1 cellular context compared by ENCODE assay signal in the genomic region with DNA sequence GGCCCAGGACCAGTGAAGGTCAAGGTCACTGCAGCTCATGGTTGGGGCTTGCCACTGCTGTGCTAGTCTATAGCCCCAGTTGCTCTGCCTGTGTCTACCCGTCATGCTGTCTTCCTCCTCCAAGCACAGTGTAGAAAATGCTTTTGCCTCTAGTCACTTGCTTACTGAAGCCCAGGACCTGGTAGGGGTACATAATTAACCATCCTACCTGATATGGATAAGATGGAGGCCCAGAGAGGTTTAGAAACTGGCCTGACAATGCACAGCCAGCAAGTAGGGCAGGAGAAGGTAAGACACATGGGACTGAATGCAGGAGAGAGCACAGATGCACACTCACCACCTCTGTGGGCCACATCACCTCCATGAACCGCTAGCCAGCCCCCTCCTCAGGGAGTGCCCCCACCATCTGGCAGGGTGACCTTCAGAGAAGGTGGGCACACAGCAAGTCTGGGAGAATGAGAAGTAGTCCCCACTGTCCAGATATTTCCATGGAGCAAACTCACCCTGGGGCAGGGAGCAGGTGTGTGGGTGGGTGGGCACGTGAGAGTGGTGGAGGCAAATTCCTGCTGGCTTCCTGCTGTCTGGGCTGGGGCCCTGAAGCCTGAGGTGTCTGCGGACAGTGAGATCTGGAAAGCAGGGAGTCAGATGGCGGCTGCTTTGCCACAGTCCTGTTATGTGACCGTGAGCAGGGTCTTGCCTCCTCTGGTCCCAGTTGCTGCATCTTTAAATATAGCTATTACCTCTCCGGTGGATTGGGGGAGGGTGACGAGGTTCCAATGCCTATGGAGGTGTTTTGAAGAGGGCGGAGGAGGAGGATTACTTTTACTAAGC.
TF ChIP-seq lines count a peak whose summit lies in the region.

No MANE protein-coding gene starts in this region.

TF ChIP-seq in HepG2, 621 proteins besides CTCF, POLR2A, EP300 and RAD21 (continued from another document and continues in another):
- TF ChIP-seq, protein P1, sequence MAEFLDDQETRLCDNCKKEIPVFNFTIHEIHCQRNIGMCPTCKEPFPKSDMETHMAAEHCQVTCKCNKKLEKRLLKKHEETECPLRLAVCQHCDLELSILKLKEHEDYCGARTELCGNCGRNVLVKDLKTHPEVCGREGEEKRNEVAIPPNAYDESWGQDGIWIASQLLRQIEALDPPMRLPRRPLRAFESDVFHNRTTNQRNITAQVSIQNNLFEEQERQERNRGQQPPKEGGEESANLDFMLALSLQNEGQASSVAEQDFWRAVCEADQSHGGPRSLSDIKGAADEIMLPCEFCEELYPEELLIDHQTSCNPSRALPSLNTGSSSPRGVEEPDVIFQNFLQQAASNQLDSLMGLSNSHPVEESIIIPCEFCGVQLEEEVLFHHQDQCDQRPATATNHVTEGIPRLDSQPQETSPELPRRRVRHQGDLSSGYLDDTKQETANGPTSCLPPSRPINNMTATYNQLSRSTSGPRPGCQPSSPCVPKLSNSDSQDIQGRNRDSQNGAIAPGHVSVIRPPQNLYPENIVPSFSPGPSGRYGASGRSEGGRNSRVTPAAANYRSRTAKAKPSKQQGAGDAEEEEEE (CRISPR knock-in tag; IDR thresholded peaks at IDR 0.05; ENCODE audit: borderline replicate concordance) = 0 out of 2 replicates have a peak, but pooled peaks have one; percentile 20
- TF ChIP-seq ZNF430 (CRISPR knock-in tag; IDR thresholded peaks at IDR 0.05) (0 out of 2 replicates have a peak, but pooled peaks have one; percentile 63), GTF2F1 (IDR thresholded peaks at IDR 0.05; ENCODE audit: low read length) (0 out of 2 replicates have a peak, but pooled peaks have one; percentile 34), EED (CRISPR knock-in tag; IDR thresholded peaks at IDR 0.05) (peak; percentile 56; the same call in 1 of the 2 replicates), HHEX (CRISPR knock-in tag; IDR thresholded peaks at IDR 0.05) (peak; percentile 86), ZNF234 (CRISPR knock-in tag; conservative IDR thresholded peaks at IDR 0.05) (no peak), GABPA (IDR thresholded peaks at IDR 0.05; ENCODE audit: low read depth, low read length) (no peak), GABPA (CRISPR knock-in tag; IDR thresholded peaks at IDR 0.05; ENCODE audit: low read depth) (peak; percentile 11; the same call in 1 of the 2 replicates), ZNF382 (CRISPR knock-in tag; IDR thresholded peaks at IDR 0.05; ENCODE audit: borderline replicate concordance) (no peak), FOXK1 (CRISPR knock-in tag; IDR thresholded peaks at IDR 0.05; ENCODE audit: borderline replicate concordance, low read depth) (peak; percentile 96), HNRNPLL (IDR thresholded peaks at IDR 0.05; ENCODE audit: low read depth, low read length, poor library complexity, severe bottlenecking) (no peak), ZNF205 (CRISPR knock-in tag; IDR thresholded peaks at IDR 0.05) (peak; percentile 92), ZNF629 (CRISPR knock-in tag; conservative IDR thresholded peaks at IDR 0.05) (0 out of 2 replicates have a peak, but pooled peaks have one; percentile 41), ERF (CRISPR knock-in tag; IDR thresholded peaks at IDR 0.05) (peak; percentile 73), ZNF737 (CRISPR knock-in tag; IDR thresholded peaks at IDR 0.05; ENCODE audit: borderline replicate concordance) (peak; percentile 82; the same call in 1 of the 2 replicates), MED1 (CRISPR knock-in tag; IDR thresholded peaks at IDR 0.05) (peak; percentile 98), NCOA1 (CRISPR knock-in tag; IDR thresholded peaks at IDR 0.05) (peak; percentile 97), ZNF253 (CRISPR knock-in tag; IDR thresholded peaks at IDR 0.05; ENCODE audit: borderline replicate concordance) (peak; percentile 8; the same call in 1 of the 2 replicates), ZNF768 (CRISPR knock-in tag; IDR thresholded peaks at IDR 0.05) (peak; percentile 99), ZNF18 (CRISPR knock-in tag; IDR thresholded peaks at IDR 0.05; ENCODE audit: insufficient replicate concordance) (peak; percentile 71), SAFB2 (CRISPR knock-in tag; IDR thresholded peaks at IDR 0.05; ENCODE audit: borderline replicate concordance, low read depth) (no peak), RARA (CRISPR knock-in tag; IDR thresholded peaks at IDR 0.05) (peak; percentile 98), ATF2 (CRISPR knock-in tag; IDR thresholded peaks at IDR 0.05) (no peak; the same call in 1 of the 2 replicates), ZNF124 (CRISPR knock-in tag; IDR thresholded peaks at IDR 0.05) (no peak), HOXA3 (CRISPR knock-in tag; IDR thresholded peaks at IDR 0.05) (peak; percentile 94; the same call in 1 of the 2 replicates), MIXL1 (CRISPR knock-in tag; IDR thresholded peaks at IDR 0.05) (peak; percentile 94; the same call in 1 of the 2 replicates), ZNF232 (CRISPR knock-in tag; IDR thresholded peaks at IDR 0.05; ENCODE audit: borderline replicate concordance) (peak; percentile 10; the same call in 1 of the 2 replicates), BHLHE40 (IDR thresholded peaks at IDR 0.05; ENCODE audit: low read length) (peak; percentile 90), FOXA3 (CRISPR knock-in tag; IDR thresholded peaks at IDR 0.05) (peak; percentile 93; the same call in 1 of the 2 replicates), ZNF354B (CRISPR knock-in tag; IDR thresholded peaks at IDR 0.05) (peak; percentile 34; the same call in 1 of the 2 replicates), HNF4A (CRISPR knock-in tag; IDR thresholded peaks at IDR 0.05) (peak; percentile 91), IRF9 (CRISPR knock-in tag; IDR thresholded peaks at IDR 0.05; ENCODE audit: borderline replicate concordance) (no peak; the same call in 1 of the 2 replicates), ZNF839 (CRISPR knock-in tag; IDR thresholded peaks at IDR 0.05; ENCODE audit: borderline replicate concordance) (0 out of 2 replicates have a peak, but pooled peaks have one; percentile 13), CSRNP2 (CRISPR knock-in tag; conservative IDR thresholded peaks at IDR 0.05; ENCODE audit: low read depth) (0 out of 2 replicates have a peak, but pooled peaks have one; percentile 12), ZNF589 (CRISPR knock-in tag; conservative IDR thresholded peaks at IDR 0.05) (peak; percentile 48; the same call in 1 of the 2 replicates), ZSCAN22 (CRISPR knock-in tag; IDR thresholded peaks at IDR 0.05) (peak; percentile 98), PAF1 (CRISPR knock-in tag; IDR thresholded peaks at IDR 0.05) (0 out of 2 replicates have a peak, but pooled peaks have one; percentile 62), ZNF777 (CRISPR knock-in tag; IDR thresholded peaks at IDR 0.05) (peak; percentile 4; the same call in 1 of the 2 replicates)
- TF ChIP-seq, protein P2, sequence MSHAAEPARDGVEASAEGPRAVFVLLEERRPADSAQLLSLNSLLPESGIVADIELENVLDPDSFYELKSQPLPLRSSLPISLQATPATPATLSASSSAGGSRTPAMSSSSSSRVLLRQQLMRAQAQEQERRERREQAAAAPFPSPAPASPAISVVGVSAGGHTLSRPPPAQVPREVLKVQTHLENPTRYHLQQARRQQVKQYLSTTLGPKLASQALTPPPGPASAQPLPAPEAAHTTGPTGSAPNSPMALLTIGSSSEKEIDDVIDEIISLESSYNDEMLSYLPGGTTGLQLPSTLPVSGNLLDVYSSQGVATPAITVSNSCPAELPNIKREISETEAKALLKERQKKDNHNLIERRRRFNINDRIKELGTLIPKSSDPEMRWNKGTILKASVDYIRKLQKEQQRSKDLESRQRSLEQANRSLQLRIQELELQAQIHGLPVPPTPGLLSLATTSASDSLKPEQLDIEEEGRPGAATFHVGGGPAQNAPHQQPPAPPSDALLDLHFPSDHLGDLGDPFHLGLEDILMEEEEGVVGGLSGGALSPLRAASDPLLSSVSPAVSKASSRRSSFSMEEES (CRISPR knock-in tag; IDR thresholded peaks at IDR 0.05) = peak; percentile 60; the same call in 1 of the 2 replicates
- TF ChIP-seq, protein P3, sequence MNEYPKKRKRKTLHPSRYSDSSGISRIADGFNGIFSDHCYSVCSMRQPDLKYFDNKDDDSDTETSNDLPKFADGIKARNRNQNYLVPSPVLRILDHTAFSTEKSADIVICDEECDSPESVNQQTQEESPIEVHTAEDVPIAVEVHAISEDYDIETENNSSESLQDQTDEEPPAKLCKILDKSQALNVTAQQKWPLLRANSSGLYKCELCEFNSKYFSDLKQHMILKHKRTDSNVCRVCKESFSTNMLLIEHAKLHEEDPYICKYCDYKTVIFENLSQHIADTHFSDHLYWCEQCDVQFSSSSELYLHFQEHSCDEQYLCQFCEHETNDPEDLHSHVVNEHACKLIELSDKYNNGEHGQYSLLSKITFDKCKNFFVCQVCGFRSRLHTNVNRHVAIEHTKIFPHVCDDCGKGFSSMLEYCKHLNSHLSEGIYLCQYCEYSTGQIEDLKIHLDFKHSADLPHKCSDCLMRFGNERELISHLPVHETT (CRISPR knock-in tag; conservative IDR thresholded peaks at IDR 0.05) = no peak
- TF ChIP-seq, protein P4, sequence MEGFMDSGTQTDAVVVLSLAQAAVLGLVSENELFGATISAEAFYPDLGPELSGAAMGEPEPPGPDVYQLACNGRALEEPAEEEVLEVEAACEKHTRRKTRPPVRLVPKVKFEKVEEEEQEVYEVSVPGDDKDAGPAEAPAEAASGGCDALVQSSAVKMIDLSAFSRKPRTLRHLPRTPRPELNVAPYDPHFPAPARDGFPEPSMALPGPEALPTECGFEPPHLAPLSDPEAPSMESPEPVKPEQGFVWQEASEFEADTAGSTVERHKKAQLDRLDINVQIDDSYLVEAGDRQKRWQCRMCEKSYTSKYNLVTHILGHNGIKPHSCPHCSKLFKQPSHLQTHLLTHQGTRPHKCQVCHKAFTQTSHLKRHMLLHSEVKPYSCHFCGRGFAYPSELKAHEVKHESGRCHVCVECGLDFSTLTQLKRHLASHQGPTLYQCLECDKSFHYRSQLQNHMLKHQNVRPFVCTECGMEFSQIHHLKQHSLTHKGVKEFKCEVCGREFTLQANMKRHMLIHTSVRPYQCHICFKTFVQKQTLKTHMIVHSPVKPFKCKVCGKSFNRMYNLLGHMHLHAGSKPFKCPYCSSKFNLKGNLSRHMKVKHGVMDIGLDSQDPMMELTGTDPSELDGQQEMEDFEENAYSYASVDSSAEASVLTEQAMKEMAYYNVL (CRISPR knock-in tag; IDR thresholded peaks at IDR 0.05; ENCODE audit: borderline replicate concordance) = no peak
- TF ChIP-seq, protein P5, sequence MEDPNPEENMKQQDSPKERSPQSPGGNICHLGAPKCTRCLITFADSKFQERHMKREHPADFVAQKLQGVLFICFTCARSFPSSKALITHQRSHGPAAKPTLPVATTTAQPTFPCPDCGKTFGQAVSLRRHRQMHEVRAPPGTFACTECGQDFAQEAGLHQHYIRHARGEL (CRISPR knock-in tag; IDR thresholded peaks at IDR 0.05) = no peak
- TF ChIP-seq, protein P6, sequence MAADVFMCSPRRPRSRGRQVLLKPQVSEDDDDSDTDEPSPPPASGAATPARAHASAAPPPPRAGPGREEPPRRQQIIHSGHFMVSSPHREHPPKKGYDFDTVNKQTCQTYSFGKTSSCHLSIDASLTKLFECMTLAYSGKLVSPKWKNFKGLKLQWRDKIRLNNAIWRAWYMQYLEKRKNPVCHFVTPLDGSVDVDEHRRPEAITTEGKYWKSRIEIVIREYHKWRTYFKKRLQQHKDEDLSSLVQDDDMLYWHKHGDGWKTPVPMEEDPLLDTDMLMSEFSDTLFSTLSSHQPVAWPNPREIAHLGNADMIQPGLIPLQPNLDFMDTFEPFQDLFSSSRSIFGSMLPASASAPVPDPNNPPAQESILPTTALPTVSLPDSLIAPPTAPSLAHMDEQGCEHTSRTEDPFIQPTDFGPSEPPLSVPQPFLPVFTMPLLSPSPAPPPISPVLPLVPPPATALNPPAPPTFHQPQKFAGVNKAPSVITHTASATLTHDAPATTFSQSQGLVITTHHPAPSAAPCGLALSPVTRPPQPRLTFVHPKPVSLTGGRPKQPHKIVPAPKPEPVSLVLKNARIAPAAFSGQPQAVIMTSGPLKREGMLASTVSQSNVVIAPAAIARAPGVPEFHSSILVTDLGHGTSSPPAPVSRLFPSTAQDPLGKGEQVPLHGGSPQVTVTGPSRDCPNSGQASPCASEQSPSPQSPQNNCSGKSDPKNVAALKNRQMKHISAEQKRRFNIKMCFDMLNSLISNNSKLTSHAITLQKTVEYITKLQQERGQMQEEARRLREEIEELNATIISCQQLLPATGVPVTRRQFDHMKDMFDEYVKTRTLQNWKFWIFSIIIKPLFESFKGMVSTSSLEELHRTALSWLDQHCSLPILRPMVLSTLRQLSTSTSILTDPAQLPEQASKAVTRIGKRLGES (CRISPR knock-in tag; IDR thresholded peaks at IDR 0.05; ENCODE audit: borderline replicate concordance) = 0 out of 2 replicates have a peak, but pooled peaks have one; percentile 60
